Comparison of ENCODE assay signal across 9 cellular contexts in the genomic region with DNA sequence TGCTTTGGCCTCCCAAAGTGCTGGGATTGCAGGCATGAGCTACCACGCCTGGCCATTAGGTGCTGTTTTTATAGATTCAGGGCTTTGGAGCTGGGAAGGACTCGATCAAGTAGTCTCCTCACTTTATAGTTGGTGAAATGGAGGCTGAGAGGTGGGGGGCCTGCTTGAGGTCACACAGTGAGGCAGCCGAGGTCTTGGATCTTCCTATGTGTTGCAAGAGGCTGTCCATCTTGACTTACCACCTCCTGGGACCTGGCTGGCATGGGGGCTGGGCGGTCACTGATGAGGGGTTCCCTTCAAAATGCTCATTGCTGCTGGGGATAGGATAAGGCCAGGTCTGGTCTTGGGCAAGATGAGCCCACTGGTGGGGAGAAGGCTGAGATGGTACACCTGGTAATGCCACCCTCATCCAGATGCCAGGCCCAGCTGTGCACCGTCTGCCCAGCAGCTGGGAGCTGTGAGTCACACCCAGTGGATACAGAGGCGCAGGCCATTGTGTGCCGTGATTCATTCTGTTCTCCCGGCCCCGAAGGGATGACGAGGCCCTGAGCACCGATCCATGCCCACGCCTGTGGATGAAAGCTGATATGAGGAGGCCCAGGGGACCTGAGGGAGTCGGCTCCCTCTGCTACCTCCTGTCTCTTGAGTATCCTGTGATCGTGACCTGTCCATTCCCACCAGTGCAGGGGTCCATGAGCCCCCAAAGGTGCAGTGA. TPM values are rescaled to one million over a fixed set of nuclear protein-coding genes. Genes with fewer than 3 reads are reported as not detected.
DNase-seq lines count a peak whose midpoint lies in the region; ATAC-seq lines count a peak whose summit lies in the region.
"Had no signal": no experiment of that assay in that cellular context is flagged by ENCODE, and none has a peak within 500 bp of the region (broad histone marks: within the 10 kb centered on the region; RNA-seq: fewer than 3 reads in every experiment).

No MANE protein-coding gene starts in this region.

- H2BK12ac ChIP-seq in mesenchymal stem cell (ENCODE audit: low read length in 2 of 2), result peak overlapping the region in 1 of 2 experiments; percentile 82

- peak overlapping the region; percentile 52 for H3K4me2 ChIP-seq in mesenchymal stem cell (ENCODE audit: low read length, poor library complexity, severe bottlenecking)

- no peak for DNase-seq in Right ventricle myocardium inferior (ENCODE audit: missing footprints)
- no peak for DNase-seq in cardiac septum (ENCODE audit: low spot score)
- peak; percentile 21 to 91 for DNase-seq in dermis microvascular lymphatic vessel endothelial cell (ENCODE audit: low read depth in 2 of 2)
- DNase-seq in mesenchymal stem cell, result peak; percentile 96
- peak; percentile 86 to 94 for DNase-seq in aorta
- DNase-seq: CD4-positive, CD25-positive, alpha-beta regulatory T cell had no signal

- H3K9me3 ChIP-seq in mesenchymal stem cell (ENCODE audit: control insufficient read depth, low read length) (no peaks in the 10 kb centered on the region), aorta (ENCODE audit: control insufficient read depth, low read length) (no peaks in the 10 kb centered on the region)

- H3K79me1 ChIP-seq in mesenchymal stem cell (replicated peaks; ENCODE audit: low read length, poor library complexity, severe bottlenecking), result no peaks in the 10 kb centered on the region

- peak overlapping the region; percentile 96 for H3K27ac ChIP-seq in mesenchymal stem cell (ENCODE audit: low read length, poor library complexity, severe bottlenecking)
- H3K27ac ChIP-seq in aorta (ENCODE audit: low read depth in 1 of 2, low read length in 2 of 2), result peak overlapping the region; percentile 20 to 66

- peak overlapping the region in 1 of 2 experiments; percentile 78 for H3K4ac ChIP-seq in mesenchymal stem cell (ENCODE audit: low read depth in 1 of 2, low read length in 2 of 2)

- H3K14ac ChIP-seq in mesenchymal stem cell (ENCODE audit: low read length in 2 of 2), result peak overlapping the region in 1 of 2 experiments; percentile 28

- peak overlapping the region in 1 of 2 experiments; percentile 16 for H3K23ac ChIP-seq in mesenchymal stem cell (ENCODE audit: low read length in 2 of 2)

- H3K27me3 ChIP-seq in mesenchymal stem cell (ENCODE audit: control insufficient read depth in 1 of 2, insufficient read depth in 1 of 2, low read length in 2 of 2) (no peaks in the 10 kb centered on the region), aorta (ENCODE audit: control insufficient read depth in 1 of 2, insufficient read depth in 2 of 2, low read length in 1 of 2) (no peaks in the 10 kb centered on the region)

- peak; percentile 47 for ATAC-seq in Right ventricle myocardium inferior
- ATAC-seq in aorta (ENCODE audit: low FRiP score), result peak; percentile 82
- ATAC-seq in GM18517 (IDR thresholded peaks at IDR 0.05; ENCODE audit: unreplicated experiment), result no peak
- no peak for ATAC-seq in GM18867 (IDR thresholded peaks at IDR 0.05; ENCODE audit: unreplicated experiment)
- no peak for ATAC-seq in HG02759 (IDR thresholded peaks at IDR 0.05; ENCODE audit: unreplicated experiment)

- H3K4me3 ChIP-seq in mesenchymal stem cell (ENCODE audit: insufficient read depth in 1 of 2, low read depth in 1 of 2, low read length in 2 of 2) (peak overlapping the region in 1 of 2 experiments; percentile 64), aorta (ENCODE audit: low read length in 2 of 2) (no peak overlapping the region)

- H2AFZ ChIP-seq in mesenchymal stem cell (ENCODE audit: low read depth, low read length), result no peak overlapping the region

- H2BK5ac ChIP-seq in mesenchymal stem cell (ENCODE audit: low read depth, low read length, poor library complexity, severe bottlenecking), result peak overlapping the region; percentile 54

- H3K9ac ChIP-seq in mesenchymal stem cell (ENCODE audit: low read length), result peak overlapping the region; percentile 60

- 22% methylated on average over 14 of the region's 14 CpGs for WGBS in mesenchymal stem cell
- 24 to 27% methylated on average over 14 of the region's 14 CpGs for WGBS in aorta, 2 donors

- peak overlapping the region; percentile 94 for H2AK5ac ChIP-seq in mesenchymal stem cell (ENCODE audit: low read length, severe bottlenecking)

- H3K36me3 ChIP-seq in mesenchymal stem cell (ENCODE audit: control insufficient read depth in 1 of 2, insufficient read depth in 2 of 2, low read depth in 1 of 2, low read length in 2 of 2), result peaks cover 17 to 61% of the 10 kb centered on the region in 2 experiments
- no peaks in the 10 kb centered on the region for H3K36me3 ChIP-seq in aorta (ENCODE audit: control insufficient read depth in 1 of 2, insufficient read depth in 2 of 2, low read length in 1 of 2)

- peak overlapping the region; percentile 55 for H2BK15ac ChIP-seq in mesenchymal stem cell (ENCODE audit: low read depth, poor library complexity, severe bottlenecking)

- peak overlapping the region; percentile 70 for H4K91ac ChIP-seq in mesenchymal stem cell (ENCODE audit: low read length)

- intact Hi-C loops in Right ventricle myocardium inferior (cut with DNase I) (no loop called here), cardiac septum (cut with DNase I) (no loop called here), aorta (cut with DNase I) (no loop called here)

- H2BK120ac ChIP-seq in mesenchymal stem cell (ENCODE audit: low read depth, low read length), result peak overlapping the region; percentile 9

- H4K8ac ChIP-seq in mesenchymal stem cell (ENCODE audit: low read length), result no peak overlapping the region

- H3K4me1 ChIP-seq in mesenchymal stem cell (ENCODE audit: control insufficient read depth, insufficient read depth, low read depth, low read length), result peaks cover 63% of the 10 kb centered on the region
- peaks cover 3 to 6% of the 10 kb centered on the region in 2 donors for H3K4me1 ChIP-seq in aorta (ENCODE audit: control insufficient read depth in 1 of 2, insufficient read depth in 2 of 2, low read length in 2 of 2)

- H3K18ac ChIP-seq in mesenchymal stem cell (ENCODE audit: low read depth in 1 of 2, low read length in 2 of 2), result peak overlapping the region; percentile 69 to 79

RNA-seq across cellular contexts. Expression of a gene that starts 10.5 kb away (rescaled TPM):
- total RNA-seq in Right ventricle myocardium inferior (60.4 TPM), cardiac septum (67.6 TPM), dermis microvascular lymphatic vessel endothelial cell (22.3 and 35.3 TPM in 2 replicates), aorta (100 to 1,000 TPM in 1 of 2 donors, 10 to 100 TPM in 1; 74.0 to 116 TPM)
- polyA plus RNA-seq in mesenchymal stem cell (2013, experiment 1 of 2), result 64.3 TPM
- 64.6 TPM for polyA plus RNA-seq in mesenchymal stem cell (2013, experiment 2 of 2)
- 10 to 100 TPM; 10.4 to 12.1 TPM for polyA plus RNA-seq in aorta
- polyA plus RNA-seq: CD4-positive, CD25-positive, alpha-beta regulatory T cell had no signal

RNA-seq across cellular contexts. Expression of a gene that starts 47.9 kb away (rescaled TPM):
- total RNA-seq in Right ventricle myocardium inferior (1,267 TPM), cardiac septum (852 TPM), dermis microvascular lymphatic vessel endothelial cell (2,736 and 3,225 TPM in 2 replicates), aorta (1,000 to 10,000 TPM; 1,419 to 1,480 TPM)
- polyA plus RNA-seq in mesenchymal stem cell (2013, experiment 1 of 2), result 3,588 TPM
- polyA plus RNA-seq in mesenchymal stem cell (2013, experiment 2 of 2), result 3,623 TPM
- 1,000 to 10,000 TPM; 3,586 to 6,043 TPM for polyA plus RNA-seq in aorta

Comparison
In these comparisons a context has a peak if more than half of its experiments do, and no peak if none do; other contexts are left out.
1. ATAC-seq: peak in Right ventricle myocardium inferior (single experiment) and aorta (single experiment); none in GM18517 (single experiment), GM18867 (single experiment) and HG02759 (single experiment).
2. DNase-seq: peak in dermis microvascular lymphatic vessel endothelial cell (2 of 2), mesenchymal stem cell (single experiment) and aorta (2 of 2); none in Right ventricle myocardium inferior (single experiment) and cardiac septum (single experiment).